In the genomic region with DNA sequence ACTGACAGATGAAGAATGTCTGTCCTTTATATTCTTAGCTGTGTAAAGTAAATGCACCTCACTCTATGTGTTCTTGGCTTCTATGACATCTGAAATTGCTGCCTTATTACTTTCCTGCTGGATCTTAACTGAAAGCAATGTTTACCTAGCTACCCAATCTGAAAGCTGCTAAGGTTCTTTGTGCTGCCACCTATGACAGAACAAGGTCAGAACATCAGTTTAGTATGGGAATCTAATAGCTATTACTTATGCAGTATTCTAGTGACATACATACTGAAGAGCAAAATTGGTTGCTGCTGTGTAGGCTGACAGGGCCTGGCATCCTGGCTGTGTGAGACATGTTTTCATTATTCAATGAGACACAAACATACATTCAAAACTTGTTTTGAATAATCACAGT, we compare ENCODE assay signal across 24 cellular contexts.
A peak's percentile ranks its signal among the peaks of the same experiment; 100 is the strongest.
DNase-seq lines count a peak whose midpoint lies in the region; ATAC-seq, FAIRE-seq and TF ChIP-seq lines count a peak whose summit lies in the region.
"Had no signal": no experiment of that assay in that cellular context is flagged by ENCODE, and none has a peak within 500 bp of the region (broad histone marks: within the 10 kb centered on the region; RNA-seq: fewer than 3 reads in every experiment).

No MANE protein-coding gene starts in this region.

- H3K4me1 ChIP-seq in PC-3 (ENCODE audit: insufficient read depth, low read length) (no peaks in the 10 kb centered on the region), small intestine (ENCODE audit: control insufficient read depth in 2 of 2, insufficient read depth in 1 of 2, low read depth in 1 of 2, low read length in 1 of 2) (no peaks in the 10 kb centered on the region)
- H3K4me1 ChIP-seq: BLaER1, SJCRH30 had no signal

- DNase-seq in NCI-H1417 treated with DMSO at 0.1 percent for 48 hours (lab: John Stamatoyannopoulos, UW) = peak; percentile 61
- no peak for DNase-seq in PC-3
- DNase-seq in kidney tubule cell (ENCODE audit: low spot score) = peak; percentile 6
- DNase-seq in small intestine = no peak
- DNase-seq in hypothalamus (lab: John Stamatoyannopoulos, UW) = no peak
- no peak for DNase-seq in activated CD4-positive, CD25-positive, alpha-beta regulatory T cell (lab: John Stamatoyannopoulos, UW)
- DNase-seq: CD4-positive, alpha-beta memory T cell; COR-L47; IMR-90; KG1; MG63; NCI-H1105 treated with DMSO at 0.1 percent for 48 hours; NCI-H1694; NCI-H446 treated with DMSO at 0.1 percent for 48 hours; NCI-H526 treated with DMSO at 0.1 percent for 48 hours; PC-9; SJCRH30 had no signal

- H3K9me3 ChIP-seq in PC-3 (ENCODE audit: low read length) = no peaks in the 10 kb centered on the region
- no peaks in the 10 kb centered on the region for H3K9me3 ChIP-seq in small intestine (ENCODE audit: control insufficient read depth, low read depth)
- H3K9me3 ChIP-seq: BLaER1, MG63, SJCRH30 had no signal

- H3K27ac ChIP-seq in 22Rv1 = no peak overlapping the region
- H3K27ac ChIP-seq in PC-3 (ENCODE audit: low read length) = no peak overlapping the region
- H3K27ac ChIP-seq in small intestine (ENCODE audit: low read depth in 1 of 2, low read length in 1 of 2) = no peak overlapping the region
- H3K27ac ChIP-seq: BLaER1, PC-9, SJCRH30 had no signal

- H3K4me2 ChIP-seq in PC-3 (ENCODE audit: low read length) = no peak overlapping the region
- H3K4me2 ChIP-seq: BLaER1, PC-9 had no signal

- H2AFZ ChIP-seq in PC-3 (ENCODE audit: low read length) = no peak overlapping the region
- H2AFZ ChIP-seq: PC-9 had no signal

- CTCF ChIA-PET in PC-3 (lab: Charles Lee) = no interaction called here

- H4K20me1 ChIP-seq in PC-3 (ENCODE audit: low read length) = no peaks in the 10 kb centered on the region
- H4K20me1 ChIP-seq: BLaER1 had no signal

- peak; percentile 13; the same call in 1 of the 2 replicates for ATAC-seq in PC-3
- ATAC-seq in GM19324 (IDR thresholded peaks at IDR 0.05; ENCODE audit: low FRiP score, unreplicated experiment) = no peak
- ATAC-seq: HCT116, Right ventricle myocardium inferior had no signal

- H3K27me3 ChIP-seq in PC-3 (ENCODE audit: low read length) (no peaks in the 10 kb centered on the region), small intestine (ENCODE audit: control insufficient read depth in 2 of 2, insufficient read depth in 2 of 2, low read length in 2 of 2) (no peaks in the 10 kb centered on the region)
- H3K27me3 ChIP-seq: BLaER1, MG63, SJCRH30 had no signal

- no peak overlapping the region for H3K9ac ChIP-seq in PC-3 (ENCODE audit: low read length)
- H3K9ac ChIP-seq: BLaER1 had no signal

- no peak for FAIRE-seq in small intestine (lab: Jason Lieb, UNC)
- FAIRE-seq: A204.1, G401.6 had no signal

- intact Hi-C loops in PC-3 (cut with micrococcal nuclease) = no loop called here

- H3K4me3 ChIP-seq in PC-3 (ENCODE audit: low read length) = no peak overlapping the region
- H3K4me3 ChIP-seq in small intestine (ENCODE audit: low read depth in 1 of 2, low read length in 2 of 2) = no peak overlapping the region
- H3K4me3 ChIP-seq: BLaER1, MG63, PC-9, SJCRH30 had no signal

- POLR2A ChIA-PET in PC-3 (lab: Charles Lee; ENCODE audit: unreplicated experiment) = no interaction called here

- no peaks in the 10 kb centered on the region for H3K36me3 ChIP-seq in PC-3 (ENCODE audit: low read depth, low read length)
- no peaks in the 10 kb centered on the region for H3K36me3 ChIP-seq in small intestine (ENCODE audit: control insufficient read depth in 2 of 2, insufficient read depth in 2 of 2, low read length in 2 of 2)
- H3K36me3 ChIP-seq: BLaER1, MG63, SJCRH30 had no signal

- H3K79me2 ChIP-seq in PC-3 (ENCODE audit: low read length) = no peaks in the 10 kb centered on the region

- no peaks in the 10 kb centered on the region for H3F3A ChIP-seq in PC-3 (ENCODE audit: low read length, unreplicated experiment)

- BruUV-seq in PC-3 (replicated peaks; lab: Mats Ljungman, UMichigan) = no TSS peak

- TF ChIP-seq CTCF in 22Rv1 (IDR thresholded peaks at IDR 0.05) (0 out of 2 replicates have a peak, but pooled peaks have one; percentile 9), PC-3 (conservative IDR thresholded peaks at IDR 0.05; ENCODE audit: low read depth, low read length) (no peak)

- H3K9me2 ChIP-seq in PC-3 (replicated peaks; ENCODE audit: low read length) = no peaks in the 10 kb centered on the region

Comparison
In these comparisons a context has a peak if more than half of its experiments do, and no peak if none do; other contexts are left out.
1. DNase-seq: peak in NCI-H1417 treated with DMSO at 0.1 percent for 48 hours (single experiment) and kidney tubule cell (single experiment); none in PC-3 (single experiment), small intestine (single experiment), hypothalamus (0 of 51) and activated CD4-positive, CD25-positive, alpha-beta regulatory T cell (0 of 4).